Comparison of ENCODE assay signal across 15 cellular contexts in genomic region chr20:57670288-57671071, GRCh38. TPM values are rescaled to one million over a fixed set of nuclear protein-coding genes. Genes with fewer than 3 reads are reported as not detected.
"Had no signal": no experiment of that assay in that cellular context is flagged by ENCODE, and none has a peak within 500 bp of the region (broad histone marks: within the 10 kb centered on the region; RNA-seq: fewer than 3 reads in every experiment).

No MANE protein-coding gene starts in this region.

- H3K4me3 ChIP-seq: breast epithelium, dorsolateral prefrontal cortex, hepatocyte, thoracic aorta had no signal

- H3K4me2 ChIP-seq: hepatocyte had no signal

- H3K4me1 ChIP-seq: breast epithelium had no signal

- H2AFZ ChIP-seq: hepatocyte had no signal

- ATAC-seq: stimulated activated effector memory CD8-positive, alpha-beta T cell treated with anti-CD3 and anti-CD28 coated beads, Interleukin-12 subunit alpha, Interleukin-12 subunit beta, amount 100 ng/mL, for 72 hours had no signal

- H3K27ac ChIP-seq: breast epithelium, dorsolateral prefrontal cortex, hepatocyte, neutrophil, thoracic aorta had no signal

- H3K27me3 ChIP-seq: breast epithelium, dorsolateral prefrontal cortex, hepatocyte had no signal

- H3K36me3 Mint-ChIP-seq: activated naive CD8-positive, alpha-beta T cell treated with anti-CD3 and anti-CD28 coated beads, Interleukin-2, amount 10 ng/mL, durations not matched to agents 7 days and 5 days; stimulated activated effector memory CD8-positive, alpha-beta T cell treated with anti-CD3 and anti-CD28 coated beads, Interleukin-12 subunit alpha, Interleukin-12 subunit beta, amount 100 ng/mL, for 72 hours had no signal

- DNase-seq: activated CD4-positive, CD25-positive, alpha-beta regulatory T cell treated with anti-CD3 and anti-CD28 coated beads, Interleukin-2, amount 50 U/mL, for 72 hours; activated naive CD8-positive, alpha-beta T cell treated with anti-CD3 and anti-CD28 coated beads, Interleukin-2, amount 10 ng/mL, durations not matched to agents 7 days and 5 days; anterior cingulate cortex; dorsolateral prefrontal cortex; posterior cingulate gyrus; retina had no signal

- H3K27me3 Mint-ChIP-seq: activated naive CD8-positive, alpha-beta T cell treated with anti-CD3 and anti-CD28 coated beads, Interleukin-2, amount 10 ng/mL, durations not matched to agents 7 days and 5 days had no signal

- H3K9me3 Mint-ChIP-seq: activated naive CD8-positive, alpha-beta T cell treated with anti-CD3 and anti-CD28 coated beads, Interleukin-2, amount 10 ng/mL, durations not matched to agents 7 days and 5 days; activated T-helper 1 cell treated with anti-CD3 and anti-CD28 coated beads, Interleukin-12 subunit alpha, Interleukin-12 subunit beta, Interleukin-2, Interleukin-4 antibody, amounts not matched to agents 30 ng/mL and 10 ng/mL and 1 ng/mL, durations not matched to agents 14 hours and 24 hours and 36 hours; stimulated activated effector memory CD8-positive, alpha-beta T cell treated with anti-CD3 and anti-CD28 coated beads, Interleukin-12 subunit alpha, Interleukin-12 subunit beta, amount 100 ng/mL, for 72 hours had no signal

- H3K27ac Mint-ChIP-seq: activated naive CD8-positive, alpha-beta T cell treated with anti-CD3 and anti-CD28 coated beads, Interleukin-2, amount 10 ng/mL, durations not matched to agents 7 days and 5 days; activated T-helper 1 cell treated with anti-CD3 and anti-CD28 coated beads, Interleukin-12 subunit alpha, Interleukin-12 subunit beta, Interleukin-2, Interleukin-4 antibody, amounts not matched to agents 30 ng/mL and 10 ng/mL and 1 ng/mL, durations not matched to agents 14 hours and 24 hours and 36 hours; stimulated activated effector memory CD8-positive, alpha-beta T cell treated with anti-CD3 and anti-CD28 coated beads, Interleukin-12 subunit alpha, Interleukin-12 subunit beta, amount 100 ng/mL, for 72 hours had no signal

- H3K9me3 ChIP-seq: breast epithelium, neutrophil, thoracic aorta had no signal

- H3K36me3 ChIP-seq: breast epithelium, neutrophil, thoracic aorta had no signal

- H3K4me3 Mint-ChIP-seq: activated naive CD8-positive, alpha-beta T cell treated with anti-CD3 and anti-CD28 coated beads, Interleukin-2, amount 10 ng/mL, durations not matched to agents 7 days and 5 days; activated T-helper 1 cell treated with anti-CD3 and anti-CD28 coated beads, Interleukin-12 subunit alpha, Interleukin-12 subunit beta, Interleukin-2, Interleukin-4 antibody, amounts not matched to agents 30 ng/mL and 10 ng/mL and 1 ng/mL, durations not matched to agents 14 hours and 24 hours and 36 hours; stimulated activated effector memory CD8-positive, alpha-beta T cell treated with anti-CD3 and anti-CD28 coated beads, Interleukin-12 subunit alpha, Interleukin-12 subunit beta, amount 100 ng/mL, for 72 hours had no signal

RNA-seq across cellular contexts. Expression of gene ZBP1, which starts 50.3 kb away (rescaled TPM):
- total RNA-seq: glomerular endothelial cell, hepatocyte, kidney epithelial cell, urinary bladder had no signal
- polyA plus RNA-seq: hepatocyte had no signal
